Comparison of ENCODE assay signal across 16 cellular contexts in genomic region chr7:47475880-47476227, GRCh38.
A peak's percentile ranks its signal among the peaks of the same experiment; 100 is the strongest.
DNase-seq lines count a peak whose midpoint lies in the region; ATAC-seq, FAIRE-seq and TF ChIP-seq lines count a peak whose summit lies in the region.
"Had no signal": no experiment of that assay in that cellular context is flagged by ENCODE, and none has a peak within 500 bp of the region (broad histone marks: within the 10 kb centered on the region; RNA-seq: fewer than 3 reads in every experiment).

No MANE protein-coding gene starts in this region.

- H3K9me3 ChIP-seq in breast epithelium = no peaks in the 10 kb centered on the region
- no peaks in the 10 kb centered on the region for H3K9me3 ChIP-seq in mammary epithelial cell (replicated peaks; ENCODE audit: insufficient read depth, low read length)
- no peaks in the 10 kb centered on the region for H3K9me3 ChIP-seq in H1 (ENCODE audit: insufficient read depth in 2 of 2, low read depth in 1 of 2, low read length in 1 of 2)
- no peaks in the 10 kb centered on the region for H3K9me3 ChIP-seq in pancreas
- H3K9me3 ChIP-seq in upper lobe of right lung = no peaks in the 10 kb centered on the region
- H3K9me3 ChIP-seq: MG63 had no signal

- in situ Hi-C loops in mammary epithelial cell (cut with MboI; ENCODE audit: low sequenced_read_pairs in 2 of 2) = no loop called here

- H3K27ac ChIP-seq in breast epithelium (peak overlapping the region; percentile 81 to 88), mammary epithelial cell (ENCODE audit: insufficient read depth, low read depth, low read length) (no peak overlapping the region), H1 (ENCODE audit: low read depth, low read length) (no peak overlapping the region), pancreas (peak overlapping the region; percentile 77 to 89 (median 86)), upper lobe of right lung (peak overlapping the region; percentile 78)
- H3K27ac ChIP-seq: HL-60 had no signal

- intact Hi-C loops in breast epithelium (cut with DNase I; ENCODE audit: low total_unique reads) (no loop called here), mammary epithelial cell (cut with micrococcal nuclease) (loop anchor here (10.0 kb wide), 1 partner anchor 109 kb away; the partner anchor contains the start of gene TNS3), pancreas (cut with DNase I) (loop anchor here in 1 of 3 donors (5.0 kb wide), 1 partner anchor 96 kb away; no protein-coding TSS in a partner anchor), upper lobe of right lung (cut with DNase I) (no loop called here)

- DNase-seq in breast epithelium (ENCODE audit: low spot score in 2 of 2) = peak in 1 of 2 donors; percentile 81
- no peak for DNase-seq in mammary epithelial cell
- DNase-seq in H1 (ENCODE audit: low read depth in 1 of 2, low spot score in 2 of 2) = no peak
- DNase-seq in pancreas = no peak
- DNase-seq in upper lobe of right lung = no peak
- no peak for DNase-seq in cortex of kidney (lab: John Stamatoyannopoulos, UW)
- no peak for DNase-seq in frontal cortex (ENCODE audit: low spot score in 2 of 2)
- DNase-seq: activated CD8-positive, alpha-beta memory T cell treated with anti-CD3 and anti-CD28 coated beads for 24 hours; activated naive CD4-positive, alpha-beta T cell treated with anti-CD3 and anti-CD28 coated beads, Interleukin-2, amount 50 U/mL, for 16 hours; cerebellar nuclear complex; NCI-H446; retina had no signal

- peak overlapping the region; percentile 39 for H3K4ac ChIP-seq in H1 (replicated peaks; ENCODE audit: insufficient read length, low read depth, low read length)

- H3K79me2 ChIP-seq in mammary epithelial cell (ENCODE audit: insufficient read depth, low read length) = peaks cover 11% of the 10 kb centered on the region
- peaks cover 7 to 19% of the 10 kb centered on the region in 2 experiments; a peak in 3 of 4 replicates for H3K79me2 ChIP-seq in H1 (ENCODE audit: control insufficient read depth in 1 of 2, insufficient read depth in 2 of 2, low read length in 2 of 2)

- H3K27me3 ChIP-seq in breast epithelium (no peaks in the 10 kb centered on the region), mammary epithelial cell (ENCODE audit: insufficient read depth, low read length) (no peaks in the 10 kb centered on the region), H1 (replicated peaks in 1 of 4; ENCODE audit: control insufficient read depth in 3 of 4, extremely low read depth in 1 of 4, insufficient read depth in 3 of 4, low read length in 3 of 4) (peaks cover 0 to 32% (median 10%) of the 10 kb centered on the region in 4 experiments; a peak in 4 of 7 replicates), pancreas (no peaks in the 10 kb centered on the region), upper lobe of right lung (no peaks in the 10 kb centered on the region)
- H3K27me3 ChIP-seq: MG63 had no signal

- no peak overlapping the region for H2BK120ac ChIP-seq in H1 (replicated peaks; ENCODE audit: low read depth, low read length)

- ATAC-seq in pancreas (no peak), upper lobe of right lung (no peak), GM18861 (IDR thresholded peaks at IDR 0.05; ENCODE audit: unreplicated experiment) (no peak)

- H4K91ac ChIP-seq in H1 (replicated peaks; ENCODE audit: insufficient read length, low read length) = no peak overlapping the region

- H3K9ac ChIP-seq in mammary epithelial cell (ENCODE audit: insufficient read depth, low read length) = no peak overlapping the region
- no peak overlapping the region for H3K9ac ChIP-seq in H1 (replicated peaks in 1 of 4; ENCODE audit: extremely low read depth in 1 of 4, low read depth in 3 of 4, low read length in 3 of 4)

- BruUV-seq in mammary epithelial cell (replicated peaks; lab: Mats Ljungman, UMichigan) = no TSS peak

- CTCF ChIA-PET in mammary epithelial cell (lab: Charles Lee; ENCODE audit: low non-redundant PET) = no interaction called here
- CTCF ChIA-PET in H1 (lab: Charles Lee; ENCODE audit: partially characterized antibody) = interaction anchor here (0.9 to 1.4 kb wide), 2 partner anchors 59 to 175 kb away, joined by 3 to 5 read pairs; no protein-coding TSS in a partner anchor

- peaks cover 12% of the 10 kb centered on the region for H3K23me2 ChIP-seq in H1 (ENCODE audit: low read depth, low read length)

- dilution Hi-C loops in mammary epithelial cell (cut with HindIII; ENCODE audit: low sequenced_read_pairs) = no loop called here

- H3K36me3 ChIP-seq in breast epithelium = no peaks in the 10 kb centered on the region
- H3K36me3 ChIP-seq in mammary epithelial cell (ENCODE audit: insufficient read depth, low read length) = no peaks in the 10 kb centered on the region
- H3K36me3 ChIP-seq in H1 (ENCODE audit: control insufficient read depth in 2 of 4, insufficient read depth in 4 of 4, low read length in 3 of 4) = no peaks in the 10 kb centered on the region
- no peaks in the 10 kb centered on the region for H3K36me3 ChIP-seq in pancreas
- no peaks in the 10 kb centered on the region for H3K36me3 ChIP-seq in upper lobe of right lung

- H2AK5ac ChIP-seq in H1 (ENCODE audit: low read depth, low read length) = peak overlapping the region; percentile 59; the same call in 1 of the 2 replicates

- TF ChIP-seq CTCF in breast epithelium (IDR thresholded peaks at IDR 0.05) (no peak), mammary epithelial cell (conservative IDR thresholded peaks at IDR 0.05 in 1 of 2, IDR thresholded peaks at IDR 0.05 in 1 of 2; ENCODE audit: extremely low read depth in 1 of 2, insufficient read depth in 1 of 2, low read depth in 1 of 2, low read length in 2 of 2) (no peak), H1 (IDR thresholded peaks at IDR 0.05; ENCODE audit: control extremely low read depth in 1 of 3, insufficient read depth in 1 of 3, low read depth in 1 of 3, low read length in 3 of 3) (no peak), pancreas (IDR thresholded peaks at IDR 0.05) (no peak), upper lobe of right lung (IDR thresholded peaks at IDR 0.05) (no peak)

- H3K4me3 ChIP-seq in breast epithelium (no peak overlapping the region), mammary epithelial cell (replicated peaks in 1 of 3; ENCODE audit: insufficient read depth in 1 of 3, low read depth in 2 of 3, low read length in 3 of 3) (no peak overlapping the region), H1 (ENCODE audit: extremely low read depth in 1 of 4, insufficient read depth in 2 of 4, low read depth in 3 of 4, low read length in 4 of 4) (no peak overlapping the region), pancreas (no peak overlapping the region), upper lobe of right lung (no peak overlapping the region)
- H3K4me3 ChIP-seq: MG63 had no signal

- H2BK12ac ChIP-seq in H1 (ENCODE audit: low read depth, low read length) = peak overlapping the region; percentile 63; the same call in 1 of the 2 replicates

- no peak for TF ChIP-seq POLR2A in breast epithelium (IDR thresholded peaks at IDR 0.05)
- no peak for TF ChIP-seq POLR2A in H1 (IDR thresholded peaks at IDR 0.05; ENCODE audit: control extremely low read depth in 1 of 2, low read depth in 2 of 2, low read length in 2 of 2)

- peaks cover 5 to 7% of the 10 kb centered on the region in 2 donors for H3K4me1 ChIP-seq in breast epithelium
- peaks cover 21% of the 10 kb centered on the region for H3K4me1 ChIP-seq in mammary epithelial cell (ENCODE audit: insufficient read depth, low read length)
- peaks cover 11 to 42% (median 23%) of the 10 kb centered on the region in 4 experiments for H3K4me1 ChIP-seq in H1 (replicated peaks in 1 of 4; ENCODE audit: control insufficient read depth in 3 of 4, insufficient read depth in 4 of 4, low read length in 3 of 4)
- peaks cover 76 to 88% (median 80%) of the 10 kb centered on the region in 3 donors for H3K4me1 ChIP-seq in pancreas
- peaks cover 55% of the 10 kb centered on the region for H3K4me1 ChIP-seq in upper lobe of right lung

- no peak overlapping the region for H3K56ac ChIP-seq in H1 (replicated peaks; ENCODE audit: insufficient read length, low read depth, low read length)

- H3K23ac ChIP-seq in H1 (ENCODE audit: insufficient read length) = no peak overlapping the region

- H4K20me1 ChIP-seq in mammary epithelial cell (ENCODE audit: insufficient read depth, low read length) (no peaks in the 10 kb centered on the region), H1 (replicated peaks in 1 of 2; ENCODE audit: control insufficient read depth in 1 of 2, insufficient read depth in 2 of 2, low read length in 2 of 2) (peaks cover 16 to 57% of the 10 kb centered on the region in 2 experiments)

- H3K14ac ChIP-seq in H1 (ENCODE audit: insufficient read length) = no peak overlapping the region

- TF ChIP-seq RAD21 in H1 (IDR thresholded peaks at IDR 0.05 in 1 of 2, conservative IDR thresholded peaks at IDR 0.05 in 1 of 2; ENCODE audit: low read depth in 2 of 2, low read length in 2 of 2) = no peak

- no peak for FAIRE-seq in H1 (lab: Jason Lieb, UNC)
- FAIRE-seq in pancreas (lab: Jason Lieb, UNC) = no peak
- FAIRE-seq in frontal cortex (lab: Jason Lieb, UNC) = no peak
- FAIRE-seq: GM12892 had no signal

- H2AFZ ChIP-seq in mammary epithelial cell (ENCODE audit: low read depth, low read length) = no peak overlapping the region
- no peak overlapping the region for H2AFZ ChIP-seq in H1 (ENCODE audit: low read length)

- H3K79me1 ChIP-seq in H1 (ENCODE audit: low read depth, low read length) = peaks cover 10% of the 10 kb centered on the region

- 98% methylated on average over 5 of the region's 7 CpGs for WGBS in mammary epithelial cell (ENCODE audit: low coverage, missing lambda C conversion rate)
- WGBS in H1 (ENCODE audit: extremely low coverage in 1 of 2, insufficient coverage in 1 of 2, insufficient read length in 1 of 2, insufficient replicate concordance in 2 of 2, low coverage in 1 of 2, low lambda C conversion rate in 2 of 2, missing lambda C conversion rate in 1 of 2), 2 experiments = 89% methylated on average over 7 of the region's 7 CpGs; no CpG with 5 or more reads in 1 of the 2 experiments
- WGBS in pancreas, 2 donors = 52 to 60% methylated on average over 7 of the region's 7 CpGs

- H2BK20ac ChIP-seq in H1 (ENCODE audit: low read length) = no peak overlapping the region

- POLR2A ChIA-PET in H1 (lab: Charles Lee; ENCODE audit: partially characterized antibody) = no interaction called here

- no peak overlapping the region for H4K5ac ChIP-seq in H1 (ENCODE audit: insufficient read length, low read depth, low read length)

- no peak for TF ChIP-seq EP300 in H1 (IDR thresholded peaks at IDR 0.05; ENCODE audit: borderline replicate concordance in 1 of 2, low read depth in 2 of 2, low read length in 2 of 2)

- no peak overlapping the region for H3K4me2 ChIP-seq in mammary epithelial cell (ENCODE audit: insufficient read depth, low read depth, low read length)
- H3K4me2 ChIP-seq in H1 (ENCODE audit: insufficient read depth in 1 of 2, low read depth in 2 of 2, low read length in 2 of 2) = no peak overlapping the region

- H2BK5ac ChIP-seq in H1 (ENCODE audit: low read depth, low read length) = no peak overlapping the region

- H3K18ac ChIP-seq in H1 (ENCODE audit: extremely low read depth, low read length) = no peak overlapping the region

- peak overlapping the region; percentile 65; the same call in 1 of the 2 replicates for H2BK15ac ChIP-seq in H1 (ENCODE audit: low read length)

- H4K8ac ChIP-seq in H1 (ENCODE audit: extremely low read depth, insufficient read depth, low read length) = no peak overlapping the region

TF ChIP-seq in H1, 55 proteins besides CTCF, POLR2A, EP300 and RAD21:
- TF ChIP-seq EGR1 (IDR thresholded peaks at IDR 0.05; ENCODE audit: borderline replicate concordance, low read depth, low read length) (no peak), SAP30 (IDR thresholded peaks at IDR 0.05; ENCODE audit: insufficient read depth, insufficient replicate concordance, low read length) (no peak)

Comparison
In these comparisons a context has a peak if more than half of its experiments do, and no peak if none do; other contexts are left out.
1. H3K27ac ChIP-seq: peak in breast epithelium (2 of 2), pancreas (4 of 4) and upper lobe of right lung (single experiment); none in mammary epithelial cell (single experiment) and H1 (single experiment).